ENCODE assay signal across 2 cellular contexts in genomic region chr17:74493381-74493833, GRCh38.
TF ChIP-seq lines count a peak whose summit lies in the region.

No MANE protein-coding gene starts in this region.

TF ChIP-seq in GM23338, 12 proteins besides CTCF, POLR2A, EP300 and RAD21 (continued from another document):
- TF ChIP-seq, protein P1, sequence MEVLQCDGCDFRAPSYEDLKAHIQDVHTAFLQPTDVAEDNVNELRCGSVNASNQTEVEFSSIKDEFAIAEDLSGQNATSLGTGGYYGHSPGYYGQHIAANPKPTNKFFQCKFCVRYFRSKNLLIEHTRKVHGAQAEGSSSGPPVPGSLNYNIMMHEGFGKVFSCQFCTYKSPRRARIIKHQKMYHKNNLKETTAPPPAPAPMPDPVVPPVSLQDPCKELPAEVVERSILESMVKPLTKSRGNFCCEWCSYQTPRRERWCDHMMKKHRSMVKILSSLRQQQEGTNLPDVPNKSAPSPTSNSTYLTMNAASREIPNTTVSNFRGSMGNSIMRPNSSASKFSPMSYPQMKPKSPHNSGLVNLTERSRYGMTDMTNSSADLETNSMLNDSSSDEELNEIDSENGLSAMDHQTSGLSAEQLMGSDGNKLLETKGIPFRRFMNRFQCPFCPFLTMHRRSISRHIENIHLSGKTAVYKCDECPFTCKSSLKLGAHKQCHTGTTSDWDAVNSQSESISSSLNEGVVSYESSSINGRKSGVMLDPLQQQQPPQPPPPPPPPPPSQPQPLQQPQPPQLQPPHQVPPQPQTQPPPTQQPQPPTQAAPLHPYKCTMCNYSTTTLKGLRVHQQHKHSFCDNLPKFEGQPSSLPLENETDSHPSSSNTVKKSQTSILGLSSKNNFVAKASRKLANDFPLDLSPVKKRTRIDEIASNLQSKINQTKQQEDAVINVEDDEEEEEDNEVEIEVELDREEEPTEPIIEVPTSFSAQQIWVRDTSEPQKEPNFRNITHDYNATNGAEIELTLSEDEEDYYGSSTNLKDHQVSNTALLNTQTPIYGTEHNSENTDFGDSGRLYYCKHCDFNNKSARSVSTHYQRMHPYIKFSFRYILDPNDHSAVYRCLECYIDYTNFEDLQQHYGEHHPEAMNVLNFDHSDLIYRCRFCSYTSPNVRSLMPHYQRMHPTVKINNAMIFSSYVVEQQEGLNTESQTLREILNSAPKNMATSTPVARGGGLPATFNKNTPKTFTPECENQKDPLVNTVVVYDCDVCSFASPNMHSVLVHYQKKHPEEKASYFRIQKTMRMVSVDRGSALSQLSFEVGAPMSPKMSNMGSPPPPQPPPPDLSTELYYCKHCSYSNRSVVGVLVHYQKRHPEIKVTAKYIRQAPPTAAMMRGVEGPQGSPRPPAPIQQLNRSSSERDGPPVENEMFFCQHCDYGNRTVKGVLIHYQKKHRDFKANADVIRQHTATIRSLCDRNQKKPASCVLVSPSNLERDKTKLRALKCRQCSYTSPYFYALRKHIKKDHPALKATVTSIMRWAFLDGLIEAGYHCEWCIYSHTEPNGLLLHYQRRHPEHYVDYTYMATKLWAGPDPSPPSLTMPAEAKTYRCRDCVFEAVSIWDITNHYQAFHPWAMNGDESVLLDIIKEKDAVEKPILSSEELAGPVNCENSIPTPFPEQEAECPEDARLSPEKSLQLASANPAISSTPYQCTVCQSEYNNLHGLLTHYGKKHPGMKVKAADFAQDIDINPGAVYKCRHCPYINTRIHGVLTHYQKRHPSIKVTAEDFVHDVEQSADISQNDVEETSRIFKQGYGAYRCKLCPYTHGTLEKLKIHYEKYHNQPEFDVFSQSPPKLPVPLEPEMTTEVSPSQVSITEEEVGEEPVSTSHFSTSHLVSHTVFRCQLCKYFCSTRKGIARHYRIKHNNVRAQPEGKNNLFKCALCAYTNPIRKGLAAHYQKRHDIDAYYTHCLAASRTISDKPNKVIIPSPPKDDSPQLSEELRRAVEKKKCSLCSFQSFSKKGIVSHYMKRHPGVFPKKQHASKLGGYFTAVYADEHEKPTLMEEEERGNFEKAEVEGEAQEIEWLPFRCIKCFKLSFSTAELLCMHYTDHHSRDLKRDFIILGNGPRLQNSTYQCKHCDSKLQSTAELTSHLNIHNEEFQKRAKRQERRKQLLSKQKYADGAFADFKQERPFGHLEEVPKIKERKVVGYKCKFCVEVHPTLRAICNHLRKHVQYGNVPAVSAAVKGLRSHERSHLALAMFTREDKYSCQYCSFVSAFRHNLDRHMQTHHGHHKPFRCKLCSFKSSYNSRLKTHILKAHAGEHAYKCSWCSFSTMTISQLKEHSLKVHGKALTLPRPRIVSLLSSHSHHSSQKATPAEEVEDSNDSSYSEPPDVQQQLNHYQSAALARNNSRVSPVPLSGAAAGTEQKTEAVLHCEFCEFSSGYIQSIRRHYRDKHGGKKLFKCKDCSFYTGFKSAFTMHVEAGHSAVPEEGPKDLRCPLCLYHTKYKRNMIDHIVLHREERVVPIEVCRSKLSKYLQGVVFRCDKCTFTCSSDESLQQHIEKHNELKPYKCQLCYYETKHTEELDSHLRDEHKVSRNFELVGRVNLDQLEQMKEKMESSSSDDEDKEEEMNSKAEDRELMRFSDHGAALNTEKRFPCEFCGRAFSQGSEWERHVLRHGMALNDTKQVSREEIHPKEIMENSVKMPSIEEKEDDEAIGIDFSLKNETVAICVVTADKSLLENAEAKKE (CRISPR knock-in tag; IDR thresholded peaks at IDR 0.05): no peak
- TF ChIP-seq STAT1 (IDR thresholded peaks at IDR 0.05; ENCODE audit: unreplicated experiment) (no peak), EZH2phosphoT487 (IDR thresholded peaks at IDR 0.05; ENCODE audit: unreplicated experiment) (no peak), JUNB (IDR thresholded peaks at IDR 0.05; ENCODE audit: unreplicated experiment) (no peak), NANOG (IDR thresholded peaks at IDR 0.05; ENCODE audit: borderline replicate concordance) (no peak), ZNF114 (CRISPR knock-in tag; IDR thresholded peaks at IDR 0.05) (no peak), POLR2AphosphoS5 (IDR thresholded peaks at IDR 0.05; ENCODE audit: low read depth) (no peak), ETS1 (IDR thresholded peaks at IDR 0.05) (no peak)
- TF ChIP-seq, protein P2, sequence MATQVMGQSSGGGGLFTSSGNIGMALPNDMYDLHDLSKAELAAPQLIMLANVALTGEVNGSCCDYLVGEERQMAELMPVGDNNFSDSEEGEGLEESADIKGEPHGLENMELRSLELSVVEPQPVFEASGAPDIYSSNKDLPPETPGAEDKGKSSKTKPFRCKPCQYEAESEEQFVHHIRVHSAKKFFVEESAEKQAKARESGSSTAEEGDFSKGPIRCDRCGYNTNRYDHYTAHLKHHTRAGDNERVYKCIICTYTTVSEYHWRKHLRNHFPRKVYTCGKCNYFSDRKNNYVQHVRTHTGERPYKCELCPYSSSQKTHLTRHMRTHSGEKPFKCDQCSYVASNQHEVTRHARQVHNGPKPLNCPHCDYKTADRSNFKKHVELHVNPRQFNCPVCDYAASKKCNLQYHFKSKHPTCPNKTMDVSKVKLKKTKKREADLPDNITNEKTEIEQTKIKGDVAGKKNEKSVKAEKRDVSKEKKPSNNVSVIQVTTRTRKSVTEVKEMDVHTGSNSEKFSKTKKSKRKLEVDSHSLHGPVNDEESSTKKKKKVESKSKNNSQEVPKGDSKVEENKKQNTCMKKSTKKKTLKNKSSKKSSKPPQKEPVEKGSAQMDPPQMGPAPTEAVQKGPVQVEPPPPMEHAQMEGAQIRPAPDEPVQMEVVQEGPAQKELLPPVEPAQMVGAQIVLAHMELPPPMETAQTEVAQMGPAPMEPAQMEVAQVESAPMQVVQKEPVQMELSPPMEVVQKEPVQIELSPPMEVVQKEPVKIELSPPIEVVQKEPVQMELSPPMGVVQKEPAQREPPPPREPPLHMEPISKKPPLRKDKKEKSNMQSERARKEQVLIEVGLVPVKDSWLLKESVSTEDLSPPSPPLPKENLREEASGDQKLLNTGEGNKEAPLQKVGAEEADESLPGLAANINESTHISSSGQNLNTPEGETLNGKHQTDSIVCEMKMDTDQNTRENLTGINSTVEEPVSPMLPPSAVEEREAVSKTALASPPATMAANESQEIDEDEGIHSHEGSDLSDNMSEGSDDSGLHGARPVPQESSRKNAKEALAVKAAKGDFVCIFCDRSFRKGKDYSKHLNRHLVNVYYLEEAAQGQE (IDR thresholded peaks at IDR 0.05; ENCODE audit: unreplicated experiment): no peak

TF ChIP-seq in liver, 16 proteins besides CTCF, POLR2A, EP300 and RAD21 (continued from another document):
- TF ChIP-seq, protein P3, sequence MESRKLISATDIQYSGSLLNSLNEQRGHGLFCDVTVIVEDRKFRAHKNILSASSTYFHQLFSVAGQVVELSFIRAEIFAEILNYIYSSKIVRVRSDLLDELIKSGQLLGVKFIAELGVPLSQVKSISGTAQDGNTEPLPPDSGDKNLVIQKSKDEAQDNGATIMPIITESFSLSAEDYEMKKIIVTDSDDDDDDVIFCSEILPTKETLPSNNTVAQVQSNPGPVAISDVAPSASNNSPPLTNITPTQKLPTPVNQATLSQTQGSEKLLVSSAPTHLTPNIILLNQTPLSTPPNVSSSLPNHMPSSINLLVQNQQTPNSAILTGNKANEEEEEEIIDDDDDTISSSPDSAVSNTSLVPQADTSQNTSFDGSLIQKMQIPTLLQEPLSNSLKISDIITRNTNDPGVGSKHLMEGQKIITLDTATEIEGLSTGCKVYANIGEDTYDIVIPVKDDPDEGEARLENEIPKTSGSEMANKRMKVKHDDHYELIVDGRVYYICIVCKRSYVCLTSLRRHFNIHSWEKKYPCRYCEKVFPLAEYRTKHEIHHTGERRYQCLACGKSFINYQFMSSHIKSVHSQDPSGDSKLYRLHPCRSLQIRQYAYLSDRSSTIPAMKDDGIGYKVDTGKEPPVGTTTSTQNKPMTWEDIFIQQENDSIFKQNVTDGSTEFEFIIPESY (IDR thresholded peaks at IDR 0.05): no peak
- TF ChIP-seq JUND (IDR thresholded peaks at IDR 0.05): no peak
- TF ChIP-seq HNF4G (IDR thresholded peaks at IDR 0.05): no peak
- no peak for TF ChIP-seq RXRA (IDR thresholded peaks at IDR 0.05)
- TF ChIP-seq MAX (IDR thresholded peaks at IDR 0.05): no peak
- TF ChIP-seq GABPA (IDR thresholded peaks at IDR 0.05 in 1 of 2, conservative IDR thresholded peaks at IDR 0.05 in 1 of 2): no peak
- TF ChIP-seq FOXA1 (IDR thresholded peaks at IDR 0.05): no peak
- TF ChIP-seq SP1 (IDR thresholded peaks at IDR 0.05): no peak
- TF ChIP-seq FOXA2 (IDR thresholded peaks at IDR 0.05): no peak
